20 cellular contexts compared by ENCODE assay signal in the genomic region with DNA sequence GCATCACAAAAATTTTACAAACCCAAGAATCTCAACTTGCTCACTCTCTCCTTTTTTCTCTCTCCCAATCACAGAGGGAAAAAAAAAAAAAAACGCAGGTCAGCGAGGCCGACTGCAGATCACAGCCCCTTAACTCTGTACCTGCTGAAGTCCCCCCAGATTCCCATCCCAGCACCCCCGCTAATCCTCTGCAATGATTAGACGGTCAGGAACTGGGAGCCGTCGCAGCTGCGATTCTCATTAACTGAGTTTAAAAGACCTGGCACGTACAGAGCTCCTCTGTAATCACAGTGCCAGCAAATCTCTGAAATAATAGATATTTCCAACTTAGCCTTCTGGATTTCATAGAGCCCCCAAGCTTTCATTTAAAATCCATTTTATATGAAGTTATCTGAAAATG.
"Had no signal": no experiment of that assay in that cellular context is flagged by ENCODE, and none has a peak within 500 bp of the region (broad histone marks: within the 10 kb centered on the region; RNA-seq: fewer than 3 reads in every experiment).

No MANE protein-coding gene starts in this region.

- H3K4me3 ChIP-seq: dorsolateral prefrontal cortex, hepatocyte, mucosa of descending colon, neural progenitor cell, ovary, vagina had no signal

- H3K4me1 Mint-ChIP-seq: naive thymus-derived CD8-positive, alpha-beta T cell; neural progenitor cell; stimulated activated effector memory CD8-positive, alpha-beta T cell treated with anti-CD3 and anti-CD28 coated beads, Interleukin-12 subunit alpha, Interleukin-12 subunit beta, amount 100 ng/mL, for 72 hours had no signal

- H3K36me3 Mint-ChIP-seq: naive thymus-derived CD8-positive, alpha-beta T cell; neural progenitor cell; stimulated activated effector memory CD8-positive, alpha-beta T cell treated with anti-CD3 and anti-CD28 coated beads, Interleukin-12 subunit alpha, Interleukin-12 subunit beta, amount 100 ng/mL, for 72 hours; type B pancreatic cell had no signal

- H3K4me1 ChIP-seq: vagina had no signal

- H3K4me3 Mint-ChIP-seq: naive thymus-derived CD8-positive, alpha-beta T cell; neural progenitor cell; stimulated activated effector memory CD8-positive, alpha-beta T cell treated with anti-CD3 and anti-CD28 coated beads, Interleukin-12 subunit alpha, Interleukin-12 subunit beta, amount 100 ng/mL, for 72 hours; stimulated activated naive CD8-positive, alpha-beta T cell treated with anti-CD3 and anti-CD28 coated beads, Interleukin-15, Interleukin-2, amounts not matched to agents 100 ng/mL and 50 ng/mL, for 24 hours; type B pancreatic cell had no signal

- H3K27ac ChIP-seq: hepatocyte, neural progenitor cell, ovary, vagina had no signal

- H3K9me3 Mint-ChIP-seq: stimulated activated effector memory CD8-positive, alpha-beta T cell treated with anti-CD3 and anti-CD28 coated beads, Interleukin-12 subunit alpha, Interleukin-12 subunit beta, amount 100 ng/mL, for 72 hours; stimulated activated naive CD8-positive, alpha-beta T cell treated with anti-CD3 and anti-CD28 coated beads, Interleukin-15, Interleukin-2, amounts not matched to agents 100 ng/mL and 50 ng/mL, for 24 hours had no signal

- ATAC-seq: mucosa of descending colon; naive thymus-derived CD8-positive, alpha-beta T cell; right cardiac atrium; stimulated activated effector memory CD8-positive, alpha-beta T cell treated with anti-CD3 and anti-CD28 coated beads, Interleukin-12 subunit alpha, Interleukin-12 subunit beta, amount 100 ng/mL, for 72 hours had no signal

- DNase-seq: cortex of kidney; effector CD8-positive, alpha-beta T cell; foreskin melanocyte; kidney glomerular epithelial cell; mammary epithelial cell; mucosa of descending colon; naive thymus-derived CD8-positive, alpha-beta T cell; nucleus accumbens; ovary; right cardiac atrium; stimulated activated CD4-positive, alpha-beta T cell treated with anti-CD3 and anti-CD28 coated beads, Interleukin-4, amount 100 ng/mL, for 1 hour; stimulated activated CD8-positive, alpha-beta memory T cell treated with anti-CD3 and anti-CD28 coated beads, Interleukin-4, amount 100 ng/mL, for 48 hours had no signal

- H3K27me3 ChIP-seq: ovary, vagina had no signal

- H3K9me3 ChIP-seq: mucosa of descending colon, ovary, vagina had no signal

- H3K36me3 ChIP-seq: neural progenitor cell, ovary, vagina had no signal

- H3K27ac Mint-ChIP-seq: naive thymus-derived CD8-positive, alpha-beta T cell; progenitor cell of endocrine pancreas; stimulated activated effector memory CD8-positive, alpha-beta T cell treated with anti-CD3 and anti-CD28 coated beads, Interleukin-12 subunit alpha, Interleukin-12 subunit beta, amount 100 ng/mL, for 72 hours; stimulated activated naive CD8-positive, alpha-beta T cell treated with anti-CD3 and anti-CD28 coated beads, Interleukin-15, Interleukin-2, amounts not matched to agents 100 ng/mL and 50 ng/mL, for 24 hours had no signal
